Comparison of ENCODE assay signal across 1 cellular context in genomic region chr20:44733341-44734069, GRCh38.
A peak's percentile ranks its signal among the peaks of the same experiment; 100 is the strongest.
TF ChIP-seq lines count a peak whose summit lies in the region.

No MANE protein-coding gene starts in this region.

TF ChIP-seq in HepG2, 621 proteins besides CTCF, POLR2A, EP300 and RAD21 (continued from another document):
- TF ChIP-seq, protein P1, sequence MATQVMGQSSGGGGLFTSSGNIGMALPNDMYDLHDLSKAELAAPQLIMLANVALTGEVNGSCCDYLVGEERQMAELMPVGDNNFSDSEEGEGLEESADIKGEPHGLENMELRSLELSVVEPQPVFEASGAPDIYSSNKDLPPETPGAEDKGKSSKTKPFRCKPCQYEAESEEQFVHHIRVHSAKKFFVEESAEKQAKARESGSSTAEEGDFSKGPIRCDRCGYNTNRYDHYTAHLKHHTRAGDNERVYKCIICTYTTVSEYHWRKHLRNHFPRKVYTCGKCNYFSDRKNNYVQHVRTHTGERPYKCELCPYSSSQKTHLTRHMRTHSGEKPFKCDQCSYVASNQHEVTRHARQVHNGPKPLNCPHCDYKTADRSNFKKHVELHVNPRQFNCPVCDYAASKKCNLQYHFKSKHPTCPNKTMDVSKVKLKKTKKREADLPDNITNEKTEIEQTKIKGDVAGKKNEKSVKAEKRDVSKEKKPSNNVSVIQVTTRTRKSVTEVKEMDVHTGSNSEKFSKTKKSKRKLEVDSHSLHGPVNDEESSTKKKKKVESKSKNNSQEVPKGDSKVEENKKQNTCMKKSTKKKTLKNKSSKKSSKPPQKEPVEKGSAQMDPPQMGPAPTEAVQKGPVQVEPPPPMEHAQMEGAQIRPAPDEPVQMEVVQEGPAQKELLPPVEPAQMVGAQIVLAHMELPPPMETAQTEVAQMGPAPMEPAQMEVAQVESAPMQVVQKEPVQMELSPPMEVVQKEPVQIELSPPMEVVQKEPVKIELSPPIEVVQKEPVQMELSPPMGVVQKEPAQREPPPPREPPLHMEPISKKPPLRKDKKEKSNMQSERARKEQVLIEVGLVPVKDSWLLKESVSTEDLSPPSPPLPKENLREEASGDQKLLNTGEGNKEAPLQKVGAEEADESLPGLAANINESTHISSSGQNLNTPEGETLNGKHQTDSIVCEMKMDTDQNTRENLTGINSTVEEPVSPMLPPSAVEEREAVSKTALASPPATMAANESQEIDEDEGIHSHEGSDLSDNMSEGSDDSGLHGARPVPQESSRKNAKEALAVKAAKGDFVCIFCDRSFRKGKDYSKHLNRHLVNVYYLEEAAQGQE (IDR thresholded peaks at IDR 0.05; ENCODE audit: borderline replicate concordance in 1 of 2, low read depth in 1 of 2, low read length in 2 of 2): no peak
- TF ChIP-seq ZNF776 (CRISPR knock-in tag; IDR thresholded peaks at IDR 0.05) (no peak), LRRFIP1 (CRISPR knock-in tag; conservative IDR thresholded peaks at IDR 0.05) (no peak), ZFX (CRISPR knock-in tag; IDR thresholded peaks at IDR 0.05; ENCODE audit: low read depth) (0 out of 2 replicates have a peak, but pooled peaks have one; percentile 19), HOXD1 (CRISPR knock-in tag; IDR thresholded peaks at IDR 0.05) (no peak), GFI1 (CRISPR knock-in tag; IDR thresholded peaks at IDR 0.05; ENCODE audit: borderline replicate concordance) (no peak), MIER3 (CRISPR knock-in tag; IDR thresholded peaks at IDR 0.05; ENCODE audit: borderline replicate concordance) (no peak), ZSCAN12 (CRISPR knock-in tag; IDR thresholded peaks at IDR 0.05) (no peak), MTA3 (CRISPR knock-in tag; IDR thresholded peaks at IDR 0.05) (no peak), ZNF143 (CRISPR knock-in tag; IDR thresholded peaks at IDR 0.05) (0 out of 2 replicates have a peak, but pooled peaks have one; percentile 15), ZNF557 (CRISPR knock-in tag; IDR thresholded peaks at IDR 0.05) (no peak), CENPT (CRISPR knock-in tag; IDR thresholded peaks at IDR 0.05; ENCODE audit: low read depth) (no peak), SP1 (IDR thresholded peaks at IDR 0.05) (no peak), SP1 (CRISPR knock-in tag; IDR thresholded peaks at IDR 0.05) (no peak)
- TF ChIP-seq, protein P2, sequence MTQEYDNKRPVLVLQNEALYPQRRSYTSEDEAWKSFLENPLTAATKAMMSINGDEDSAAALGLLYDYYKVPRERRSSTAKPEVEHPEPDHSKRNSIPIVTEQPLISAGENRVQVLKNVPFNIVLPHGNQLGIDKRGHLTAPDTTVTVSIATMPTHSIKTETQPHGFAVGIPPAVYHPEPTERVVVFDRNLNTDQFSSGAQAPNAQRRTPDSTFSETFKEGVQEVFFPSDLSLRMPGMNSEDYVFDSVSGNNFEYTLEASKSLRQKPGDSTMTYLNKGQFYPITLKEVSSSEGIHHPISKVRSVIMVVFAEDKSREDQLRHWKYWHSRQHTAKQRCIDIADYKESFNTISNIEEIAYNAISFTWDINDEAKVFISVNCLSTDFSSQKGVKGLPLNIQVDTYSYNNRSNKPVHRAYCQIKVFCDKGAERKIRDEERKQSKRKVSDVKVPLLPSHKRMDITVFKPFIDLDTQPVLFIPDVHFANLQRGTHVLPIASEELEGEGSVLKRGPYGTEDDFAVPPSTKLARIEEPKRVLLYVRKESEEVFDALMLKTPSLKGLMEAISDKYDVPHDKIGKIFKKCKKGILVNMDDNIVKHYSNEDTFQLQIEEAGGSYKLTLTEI (CRISPR knock-in tag; conservative IDR thresholded peaks at IDR 0.05): no peak
- TF ChIP-seq, protein P3, sequence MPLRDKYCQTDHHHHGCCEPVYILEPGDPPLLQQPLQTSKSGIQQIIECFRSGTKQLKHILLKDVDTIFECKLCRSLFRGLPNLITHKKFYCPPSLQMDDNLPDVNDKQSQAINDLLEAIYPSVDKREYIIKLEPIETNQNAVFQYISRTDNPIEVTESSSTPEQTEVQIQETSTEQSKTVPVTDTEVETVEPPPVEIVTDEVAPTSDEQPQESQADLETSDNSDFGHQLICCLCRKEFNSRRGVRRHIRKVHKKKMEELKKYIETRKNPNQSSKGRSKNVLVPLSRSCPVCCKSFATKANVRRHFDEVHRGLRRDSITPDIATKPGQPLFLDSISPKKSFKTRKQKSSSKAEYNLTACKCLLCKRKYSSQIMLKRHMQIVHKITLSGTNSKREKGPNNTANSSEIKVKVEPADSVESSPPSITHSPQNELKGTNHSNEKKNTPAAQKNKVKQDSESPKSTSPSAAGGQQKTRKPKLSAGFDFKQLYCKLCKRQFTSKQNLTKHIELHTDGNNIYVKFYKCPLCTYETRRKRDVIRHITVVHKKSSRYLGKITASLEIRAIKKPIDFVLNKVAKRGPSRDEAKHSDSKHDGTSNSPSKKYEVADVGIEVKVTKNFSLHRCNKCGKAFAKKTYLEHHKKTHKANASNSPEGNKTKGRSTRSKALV (CRISPR knock-in tag; IDR thresholded peaks at IDR 0.05): no peak
- TF ChIP-seq, protein P4, sequence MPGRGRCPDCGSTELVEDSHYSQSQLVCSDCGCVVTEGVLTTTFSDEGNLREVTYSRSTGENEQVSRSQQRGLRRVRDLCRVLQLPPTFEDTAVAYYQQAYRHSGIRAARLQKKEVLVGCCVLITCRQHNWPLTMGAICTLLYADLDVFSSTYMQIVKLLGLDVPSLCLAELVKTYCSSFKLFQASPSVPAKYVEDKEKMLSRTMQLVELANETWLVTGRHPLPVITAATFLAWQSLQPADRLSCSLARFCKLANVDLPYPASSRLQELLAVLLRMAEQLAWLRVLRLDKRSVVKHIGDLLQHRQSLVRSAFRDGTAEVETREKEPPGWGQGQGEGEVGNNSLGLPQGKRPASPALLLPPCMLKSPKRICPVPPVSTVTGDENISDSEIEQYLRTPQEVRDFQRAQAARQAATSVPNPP (CRISPR knock-in tag; IDR thresholded peaks at IDR 0.05): no peak
- TF ChIP-seq, protein P5, sequence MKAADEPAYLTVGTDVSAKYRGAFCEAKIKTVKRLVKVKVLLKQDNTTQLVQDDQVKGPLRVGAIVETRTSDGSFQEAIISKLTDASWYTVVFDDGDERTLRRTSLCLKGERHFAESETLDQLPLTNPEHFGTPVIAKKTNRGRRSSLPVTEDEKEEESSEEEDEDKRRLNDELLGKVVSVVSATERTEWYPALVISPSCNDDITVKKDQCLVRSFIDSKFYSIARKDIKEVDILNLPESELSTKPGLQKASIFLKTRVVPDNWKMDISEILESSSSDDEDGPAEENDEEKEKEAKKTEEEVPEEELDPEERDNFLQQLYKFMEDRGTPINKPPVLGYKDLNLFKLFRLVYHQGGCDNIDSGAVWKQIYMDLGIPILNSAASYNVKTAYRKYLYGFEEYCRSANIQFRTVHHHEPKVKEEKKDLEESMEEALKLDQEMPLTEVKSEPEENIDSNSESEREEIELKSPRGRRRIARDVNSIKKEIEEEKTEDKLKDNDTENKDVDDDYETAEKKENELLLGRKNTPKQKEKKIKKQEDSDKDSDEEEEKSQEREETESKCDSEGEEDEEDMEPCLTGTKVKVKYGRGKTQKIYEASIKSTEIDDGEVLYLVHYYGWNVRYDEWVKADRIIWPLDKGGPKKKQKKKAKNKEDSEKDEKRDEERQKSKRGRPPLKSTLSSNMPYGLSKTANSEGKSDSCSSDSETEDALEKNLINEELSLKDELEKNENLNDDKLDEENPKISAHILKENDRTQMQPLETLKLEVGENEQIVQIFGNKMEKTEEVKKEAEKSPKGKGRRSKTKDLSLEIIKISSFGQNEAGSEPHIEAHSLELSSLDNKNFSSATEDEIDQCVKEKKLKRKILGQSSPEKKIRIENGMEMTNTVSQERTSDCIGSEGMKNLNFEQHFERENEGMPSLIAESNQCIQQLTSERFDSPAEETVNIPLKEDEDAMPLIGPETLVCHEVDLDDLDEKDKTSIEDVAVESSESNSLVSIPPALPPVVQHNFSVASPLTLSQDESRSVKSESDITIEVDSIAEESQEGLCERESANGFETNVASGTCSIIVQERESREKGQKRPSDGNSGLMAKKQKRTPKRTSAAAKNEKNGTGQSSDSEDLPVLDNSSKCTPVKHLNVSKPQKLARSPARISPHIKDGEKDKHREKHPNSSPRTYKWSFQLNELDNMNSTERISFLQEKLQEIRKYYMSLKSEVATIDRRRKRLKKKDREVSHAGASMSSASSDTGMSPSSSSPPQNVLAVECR (CRISPR knock-in tag; IDR thresholded peaks at IDR 0.05; ENCODE audit: borderline replicate concordance): no peak
- TF ChIP-seq, protein P6, sequence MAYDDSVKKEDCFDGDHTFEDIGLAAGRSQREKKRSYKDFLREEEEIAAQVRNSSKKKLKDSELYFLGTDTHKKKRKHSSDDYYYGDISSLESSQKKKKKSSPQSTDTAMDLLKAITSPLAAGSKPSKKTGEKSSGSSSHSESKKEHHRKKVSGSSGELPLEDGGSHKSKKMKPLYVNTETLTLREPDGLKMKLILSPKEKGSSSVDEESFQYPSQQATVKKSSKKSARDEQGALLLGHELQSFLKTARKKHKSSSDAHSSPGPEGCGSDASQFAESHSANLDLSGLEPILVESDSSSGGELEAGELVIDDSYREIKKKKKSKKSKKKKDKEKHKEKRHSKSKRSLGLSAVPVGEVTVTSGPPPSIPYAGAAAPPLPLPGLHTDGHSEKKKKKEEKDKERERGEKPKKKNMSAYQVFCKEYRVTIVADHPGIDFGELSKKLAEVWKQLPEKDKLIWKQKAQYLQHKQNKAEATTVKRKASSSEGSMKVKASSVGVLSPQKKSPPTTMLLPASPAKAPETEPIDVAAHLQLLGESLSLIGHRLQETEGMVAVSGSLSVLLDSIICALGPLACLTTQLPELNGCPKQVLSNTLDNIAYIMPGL (CRISPR knock-in tag; IDR thresholded peaks at IDR 0.05; ENCODE audit: borderline replicate concordance in 1 of 2, low read depth in 1 of 2): 0 out of 4 replicates have a peak, but pooled peaks of 1 of the 2 experiments have one; percentile 43
